In the genomic region with DNA sequence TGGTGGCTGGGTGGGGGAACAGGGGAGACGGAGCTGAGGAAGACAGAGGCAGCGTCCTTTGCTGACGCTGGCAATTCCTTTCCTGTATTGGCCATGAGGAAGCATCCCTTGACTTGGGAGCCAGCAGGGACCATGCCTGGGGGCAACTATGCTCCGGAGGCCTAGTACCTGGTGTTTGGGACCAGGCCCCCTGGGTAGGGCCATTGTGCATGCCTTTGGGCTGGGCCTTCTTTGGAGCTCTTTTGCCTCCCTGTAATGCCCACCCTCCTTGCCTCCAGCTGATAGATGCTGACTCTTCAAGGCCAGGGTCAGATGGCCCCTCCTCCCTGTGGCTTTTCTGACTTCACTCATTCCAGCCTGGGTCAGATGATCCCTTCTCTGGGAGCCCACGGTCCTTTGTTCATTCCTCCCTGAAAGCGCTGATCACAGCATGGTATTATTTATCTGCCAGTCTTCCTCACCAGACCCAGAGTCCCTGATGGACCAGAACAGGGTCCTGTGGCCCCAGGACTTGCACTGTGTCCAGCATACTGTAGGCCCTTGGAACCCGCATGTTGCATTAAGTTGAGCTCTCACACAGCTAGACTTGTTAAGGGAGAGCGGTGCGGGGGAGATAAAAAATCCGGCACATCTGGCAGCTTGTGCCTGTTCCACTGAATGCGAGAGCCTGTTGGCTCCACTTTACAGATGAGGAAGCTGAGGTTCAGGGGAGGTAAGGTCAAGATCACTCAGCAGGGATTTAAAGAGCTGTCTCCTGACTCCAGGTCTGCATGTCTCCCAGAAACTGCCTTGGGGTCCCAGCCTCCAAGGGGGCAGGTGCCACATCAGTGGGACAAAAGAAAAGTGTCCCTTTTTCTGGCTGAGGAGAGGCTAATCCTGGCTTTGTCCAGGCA, we compare ENCODE assay signal across 1 cellular context.
TF ChIP-seq lines count a peak whose summit lies in the region.

No MANE protein-coding gene starts in this region.

TF ChIP-seq in GM23338, 12 proteins besides CTCF, POLR2A, EP300 and RAD21 (continued from another document):
- TF ChIP-seq, protein P1, sequence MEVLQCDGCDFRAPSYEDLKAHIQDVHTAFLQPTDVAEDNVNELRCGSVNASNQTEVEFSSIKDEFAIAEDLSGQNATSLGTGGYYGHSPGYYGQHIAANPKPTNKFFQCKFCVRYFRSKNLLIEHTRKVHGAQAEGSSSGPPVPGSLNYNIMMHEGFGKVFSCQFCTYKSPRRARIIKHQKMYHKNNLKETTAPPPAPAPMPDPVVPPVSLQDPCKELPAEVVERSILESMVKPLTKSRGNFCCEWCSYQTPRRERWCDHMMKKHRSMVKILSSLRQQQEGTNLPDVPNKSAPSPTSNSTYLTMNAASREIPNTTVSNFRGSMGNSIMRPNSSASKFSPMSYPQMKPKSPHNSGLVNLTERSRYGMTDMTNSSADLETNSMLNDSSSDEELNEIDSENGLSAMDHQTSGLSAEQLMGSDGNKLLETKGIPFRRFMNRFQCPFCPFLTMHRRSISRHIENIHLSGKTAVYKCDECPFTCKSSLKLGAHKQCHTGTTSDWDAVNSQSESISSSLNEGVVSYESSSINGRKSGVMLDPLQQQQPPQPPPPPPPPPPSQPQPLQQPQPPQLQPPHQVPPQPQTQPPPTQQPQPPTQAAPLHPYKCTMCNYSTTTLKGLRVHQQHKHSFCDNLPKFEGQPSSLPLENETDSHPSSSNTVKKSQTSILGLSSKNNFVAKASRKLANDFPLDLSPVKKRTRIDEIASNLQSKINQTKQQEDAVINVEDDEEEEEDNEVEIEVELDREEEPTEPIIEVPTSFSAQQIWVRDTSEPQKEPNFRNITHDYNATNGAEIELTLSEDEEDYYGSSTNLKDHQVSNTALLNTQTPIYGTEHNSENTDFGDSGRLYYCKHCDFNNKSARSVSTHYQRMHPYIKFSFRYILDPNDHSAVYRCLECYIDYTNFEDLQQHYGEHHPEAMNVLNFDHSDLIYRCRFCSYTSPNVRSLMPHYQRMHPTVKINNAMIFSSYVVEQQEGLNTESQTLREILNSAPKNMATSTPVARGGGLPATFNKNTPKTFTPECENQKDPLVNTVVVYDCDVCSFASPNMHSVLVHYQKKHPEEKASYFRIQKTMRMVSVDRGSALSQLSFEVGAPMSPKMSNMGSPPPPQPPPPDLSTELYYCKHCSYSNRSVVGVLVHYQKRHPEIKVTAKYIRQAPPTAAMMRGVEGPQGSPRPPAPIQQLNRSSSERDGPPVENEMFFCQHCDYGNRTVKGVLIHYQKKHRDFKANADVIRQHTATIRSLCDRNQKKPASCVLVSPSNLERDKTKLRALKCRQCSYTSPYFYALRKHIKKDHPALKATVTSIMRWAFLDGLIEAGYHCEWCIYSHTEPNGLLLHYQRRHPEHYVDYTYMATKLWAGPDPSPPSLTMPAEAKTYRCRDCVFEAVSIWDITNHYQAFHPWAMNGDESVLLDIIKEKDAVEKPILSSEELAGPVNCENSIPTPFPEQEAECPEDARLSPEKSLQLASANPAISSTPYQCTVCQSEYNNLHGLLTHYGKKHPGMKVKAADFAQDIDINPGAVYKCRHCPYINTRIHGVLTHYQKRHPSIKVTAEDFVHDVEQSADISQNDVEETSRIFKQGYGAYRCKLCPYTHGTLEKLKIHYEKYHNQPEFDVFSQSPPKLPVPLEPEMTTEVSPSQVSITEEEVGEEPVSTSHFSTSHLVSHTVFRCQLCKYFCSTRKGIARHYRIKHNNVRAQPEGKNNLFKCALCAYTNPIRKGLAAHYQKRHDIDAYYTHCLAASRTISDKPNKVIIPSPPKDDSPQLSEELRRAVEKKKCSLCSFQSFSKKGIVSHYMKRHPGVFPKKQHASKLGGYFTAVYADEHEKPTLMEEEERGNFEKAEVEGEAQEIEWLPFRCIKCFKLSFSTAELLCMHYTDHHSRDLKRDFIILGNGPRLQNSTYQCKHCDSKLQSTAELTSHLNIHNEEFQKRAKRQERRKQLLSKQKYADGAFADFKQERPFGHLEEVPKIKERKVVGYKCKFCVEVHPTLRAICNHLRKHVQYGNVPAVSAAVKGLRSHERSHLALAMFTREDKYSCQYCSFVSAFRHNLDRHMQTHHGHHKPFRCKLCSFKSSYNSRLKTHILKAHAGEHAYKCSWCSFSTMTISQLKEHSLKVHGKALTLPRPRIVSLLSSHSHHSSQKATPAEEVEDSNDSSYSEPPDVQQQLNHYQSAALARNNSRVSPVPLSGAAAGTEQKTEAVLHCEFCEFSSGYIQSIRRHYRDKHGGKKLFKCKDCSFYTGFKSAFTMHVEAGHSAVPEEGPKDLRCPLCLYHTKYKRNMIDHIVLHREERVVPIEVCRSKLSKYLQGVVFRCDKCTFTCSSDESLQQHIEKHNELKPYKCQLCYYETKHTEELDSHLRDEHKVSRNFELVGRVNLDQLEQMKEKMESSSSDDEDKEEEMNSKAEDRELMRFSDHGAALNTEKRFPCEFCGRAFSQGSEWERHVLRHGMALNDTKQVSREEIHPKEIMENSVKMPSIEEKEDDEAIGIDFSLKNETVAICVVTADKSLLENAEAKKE (CRISPR knock-in tag; IDR thresholded peaks at IDR 0.05), result no peak
- no peak for TF ChIP-seq EZH2 (IDR thresholded peaks at IDR 0.05; ENCODE audit: low read depth, unreplicated experiment)
